Comparison of ENCODE assay signal across 29 cellular contexts in genomic region chr1:225556694-225557093, GRCh38.
"Had no signal": no experiment of that assay in that cellular context is flagged by ENCODE, and none has a peak within 500 bp of the region (broad histone marks: within the 10 kb centered on the region; RNA-seq: fewer than 3 reads in every experiment).

No MANE protein-coding gene starts in this region.

- H3K4me1 ChIP-seq: neural progenitor cell, suprapubic skin, testis, transverse colon, uterus had no signal

- H3K9me3 Mint-ChIP-seq: natural killer cell; stimulated activated memory B cell treated with anti-CD40 and anti-IgM and Interleukin-4, amounts not matched to agents 10 μg/mL and 1 μg/mL and 100 μg/mL, for 72 hours had no signal

- DNase-seq: naive thymus-derived CD4-positive, alpha-beta T cell; natural killer cell; occipital lobe; ovary; psoas muscle; right cardiac atrium; spleen; stimulated activated CD4-positive, alpha-beta T cell treated with anti-CD3 and anti-CD28 coated beads, Interleukin-12 subunit alpha, Interleukin-12 subunit beta, amount 100 ng/mL, for 4 hours; stimulated activated CD4-positive, alpha-beta T cell treated with anti-CD3 and anti-CD28 coated beads, Interleukin-1b, Interleukin-23, amount 100 ng/mL, for 48 hours; stimulated activated CD4-positive, alpha-beta T cell treated with anti-CD3 and anti-CD28 coated beads, Interleukin-4, amount 100 ng/mL, for 1 hour; stimulated activated CD4-positive, alpha-beta T cell treated with anti-CD3 and anti-CD28 coated beads, Interleukin-4, amount 100 ng/mL, for 4 hours; stimulated activated CD8-positive, alpha-beta memory T cell treated with anti-CD3 and anti-CD28 coated beads, Interleukin-4, amount 100 ng/mL, for 48 hours; stimulated activated naive CD4-positive, alpha-beta T cell; stimulated activated naive CD8-positive, alpha-beta T cell treated with anti-CD3 and anti-CD28 coated beads, Interleukin-15, amount 100 ng/mL, for 72 hours; stimulated activated naive CD8-positive, alpha-beta T cell treated with anti-CD3 and anti-CD28 coated beads, Interleukin-15, Interleukin-2, amounts not matched to agents 100 U/mL and 50 U/mL, for 24 hours; substantia nigra; testis; tibial artery; transverse colon; upper lobe of right lung; uterus had no signal

- H3K27me3 ChIP-seq: neural progenitor cell, ovary, spleen, suprapubic skin, testis, tibial artery, transverse colon, upper lobe of right lung, uterus had no signal

- H3K4me3 Mint-ChIP-seq: naive thymus-derived CD4-positive, alpha-beta T cell; natural killer cell; nephron; neural progenitor cell; stimulated activated memory B cell treated with anti-CD40 and anti-IgM and Interleukin-4, amounts not matched to agents 10 μg/mL and 1 μg/mL and 100 μg/mL, for 72 hours; stimulated activated naive CD8-positive, alpha-beta T cell treated with anti-CD3 and anti-CD28 coated beads, Interleukin-15, amount 100 ng/mL, for 72 hours; type B pancreatic cell had no signal

- H3K4me3 ChIP-seq: neural progenitor cell, ovary, psoas muscle, skin epidermis, smooth muscle cell, spleen, suprapubic skin, testis, tibial artery, transverse colon, upper lobe of right lung, uterus had no signal

- ATAC-seq: naive thymus-derived CD4-positive, alpha-beta T cell; natural killer cell; psoas muscle; right cardiac atrium; sciatic nerve; stimulated activated memory B cell treated with anti-CD40 and anti-IgM and Interleukin-4, amounts not matched to agents 10 μg/mL and 1 μg/mL and 100 μg/mL, for 72 hours; stimulated activated naive CD8-positive, alpha-beta T cell treated with anti-CD3 and anti-CD28 coated beads, Interleukin-15, amount 100 ng/mL, for 72 hours; stimulated activated naive CD8-positive, alpha-beta T cell treated with anti-CD3 and anti-CD28 coated beads, Interleukin-15, Interleukin-2, amounts not matched to agents 100 U/mL and 50 U/mL, for 24 hours; upper lobe of right lung had no signal

- H3K9me3 ChIP-seq: ovary, suprapubic skin, testis, upper lobe of right lung, uterus had no signal

- H3K27ac Mint-ChIP-seq: naive thymus-derived CD4-positive, alpha-beta T cell; natural killer cell; nephron; neural progenitor cell; stimulated activated memory B cell treated with anti-CD40 and anti-IgM and Interleukin-4, amounts not matched to agents 10 μg/mL and 1 μg/mL and 100 μg/mL, for 72 hours; stimulated activated naive CD8-positive, alpha-beta T cell treated with anti-CD3 and anti-CD28 coated beads, Interleukin-15, amount 100 ng/mL, for 72 hours; type B pancreatic cell had no signal

- H3K36me3 ChIP-seq: ovary, transverse colon, upper lobe of right lung, uterus had no signal

- H3K27ac ChIP-seq: neural progenitor cell, ovary, psoas muscle, skin epidermis, spleen, suprapubic skin, testis, tibial artery, transverse colon, upper lobe of right lung, uterus had no signal

- H3K27me3 Mint-ChIP-seq: stimulated activated memory B cell treated with anti-CD40 and anti-IgM and Interleukin-4, amounts not matched to agents 10 μg/mL and 1 μg/mL and 100 μg/mL, for 72 hours; stimulated activated naive CD8-positive, alpha-beta T cell treated with anti-CD3 and anti-CD28 coated beads, Interleukin-15, amount 100 ng/mL, for 72 hours; type B pancreatic cell had no signal

- H3K4me1 Mint-ChIP-seq: naive thymus-derived CD4-positive, alpha-beta T cell; natural killer cell; neural progenitor cell; stimulated activated memory B cell treated with anti-CD40 and anti-IgM and Interleukin-4, amounts not matched to agents 10 μg/mL and 1 μg/mL and 100 μg/mL, for 72 hours; stimulated activated naive CD8-positive, alpha-beta T cell treated with anti-CD3 and anti-CD28 coated beads, Interleukin-15, amount 100 ng/mL, for 72 hours had no signal

- H3K36me3 Mint-ChIP-seq: naive thymus-derived CD4-positive, alpha-beta T cell; natural killer cell; stimulated activated memory B cell treated with anti-CD40 and anti-IgM and Interleukin-4, amounts not matched to agents 10 μg/mL and 1 μg/mL and 100 μg/mL, for 72 hours had no signal
